ENCODE assay signal across 1 cellular context in genomic region chr14:104863131-104863862, GRCh38.
TF ChIP-seq lines count a peak whose summit lies in the region.

No MANE protein-coding gene starts in this region.

TF ChIP-seq in SK-N-SH, 30 proteins besides CTCF, POLR2A, EP300 and RAD21 (continued from another document):
- TF ChIP-seq REST (IDR thresholded peaks at IDR 0.05; ENCODE audit: low read depth, low read length) (no peak), MAX (IDR thresholded peaks at IDR 0.05; ENCODE audit: low read depth) (no peak), RXRA (IDR thresholded peaks at IDR 0.05; ENCODE audit: borderline replicate concordance, low read depth) (no peak), RFX5 (IDR thresholded peaks at IDR 0.05; ENCODE audit: low read length) (no peak), TEAD4 (IDR thresholded peaks at IDR 0.05; ENCODE audit: borderline replicate concordance, insufficient read depth) (no peak), ELF1 (IDR thresholded peaks at IDR 0.05) (no peak), SMC3 (IDR thresholded peaks at IDR 0.05; ENCODE audit: low read depth, low read length) (no peak), POLR2AphosphoS5 (IDR thresholded peaks at IDR 0.05; ENCODE audit: low read depth, low read length) (no peak), NFIC (IDR thresholded peaks at IDR 0.05; ENCODE audit: borderline replicate concordance) (no peak)
TF ChIP-seq in SK-N-SH: peak in this region for 0.
